Comparison of ENCODE assay signal across 8 cellular contexts in the genomic region with DNA sequence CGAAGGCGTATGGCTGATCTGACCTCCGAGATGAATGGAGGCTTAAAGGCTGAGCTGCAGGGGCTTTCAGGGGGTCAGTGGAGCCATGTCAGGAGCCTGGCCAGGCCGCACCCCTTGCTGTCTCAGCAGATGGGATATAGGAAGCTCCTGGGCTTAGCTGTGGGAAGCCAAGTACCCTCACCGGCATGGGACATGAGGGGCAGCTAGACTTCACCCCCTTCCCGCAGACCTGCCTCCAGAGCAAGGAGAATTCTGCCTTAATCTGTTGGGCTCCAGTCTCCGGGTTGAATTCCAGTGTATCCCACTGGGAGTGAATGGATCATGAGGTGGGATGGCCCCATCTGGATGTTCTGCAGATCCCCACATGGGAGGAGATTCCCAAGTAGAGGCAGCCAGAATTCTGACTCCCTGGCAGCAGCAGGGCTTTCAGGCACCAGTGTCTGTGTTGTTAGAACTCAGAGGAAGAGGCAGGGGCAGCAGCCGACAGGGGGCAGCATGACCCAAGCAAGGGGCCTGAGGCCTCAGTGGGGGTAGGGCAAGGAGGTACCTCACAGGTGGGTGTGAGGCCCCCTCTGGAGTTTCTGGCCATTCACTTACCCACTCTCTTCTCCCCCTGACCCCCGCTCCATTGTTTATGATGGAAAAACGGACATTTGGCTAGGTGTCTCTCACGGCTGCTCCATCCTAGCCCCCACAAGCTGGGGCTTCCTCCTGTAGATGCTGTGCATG. TPM values are rescaled to one million over a fixed set of nuclear protein-coding genes. Genes with fewer than 3 reads are reported as not detected.
A peak's percentile ranks its signal among the peaks of the same experiment; 100 is the strongest.
DNase-seq lines count a peak whose midpoint lies in the region; ATAC-seq and TF ChIP-seq lines count a peak whose summit lies in the region.

No MANE protein-coding gene starts in this region.

- no peak overlapping the region for H3K4me3 Mint-ChIP-seq in CD8-positive, alpha-beta memory T cell
- H3K4me3 Mint-ChIP-seq in WTC11 (no peak overlapping the region), MCF 10A (ENCODE audit: unreplicated experiment) (no peak overlapping the region), memory B cell (no peak overlapping the region)

- H3K18ac ChIP-seq in IMR-90 (ENCODE audit: low read depth, low read length), result no peak overlapping the region

- H3K9me3 ChIP-seq in CD8-positive, alpha-beta memory T cell (ENCODE audit: low read length), result no peaks in the 10 kb centered on the region
- no peaks in the 10 kb centered on the region for H3K9me3 ChIP-seq in IMR-90 (ENCODE audit: control insufficient read depth, insufficient read depth, low read length)

- no peak overlapping the region for H3K27ac ChIP-seq in CD8-positive, alpha-beta memory T cell (ENCODE audit: low read depth, low read length)
- no peak overlapping the region for H3K27ac ChIP-seq in IMR-90 (ENCODE audit: insufficient read depth, low read length)

- H2AK5ac ChIP-seq in IMR-90 (ENCODE audit: low read depth, low read length), result no peak overlapping the region

- no peak overlapping the region for H3K56ac ChIP-seq in IMR-90 (ENCODE audit: extremely low read depth, insufficient read depth, low read length)

- no peak overlapping the region for H3K23ac ChIP-seq in IMR-90 (ENCODE audit: low read depth, low read length)

- peak; percentile 75 for TF ChIP-seq RAD21 in IMR-90 (IDR thresholded peaks at IDR 0.05; ENCODE audit: low read length)

- BruUV-seq in IMR-90 (replicated peaks; lab: Mats Ljungman, UMichigan) (TSS peak; percentile 77), MCF 10A (replicated peaks; lab: Mats Ljungman, UMichigan) (no TSS peak)

- no peaks in the 10 kb centered on the region for H3K27me3 ChIP-seq in CD8-positive, alpha-beta memory T cell (ENCODE audit: insufficient read depth, low read length, poor library complexity, severe bottlenecking)
- no peaks in the 10 kb centered on the region for H3K27me3 ChIP-seq in IMR-90 (ENCODE audit: control insufficient read depth, insufficient read depth, low read length)

- no peak overlapping the region for H3K14ac ChIP-seq in IMR-90 (replicated peaks; ENCODE audit: low read depth, low read length)

- no peak overlapping the region for H3K4me2 ChIP-seq in IMR-90 (ENCODE audit: low read depth, low read length)

- H3K9me3 Mint-ChIP-seq in CD8-positive, alpha-beta memory T cell, result no peaks in the 10 kb centered on the region
- H3K9me3 Mint-ChIP-seq in WTC11, result no peaks in the 10 kb centered on the region
- H3K9me3 Mint-ChIP-seq in MCF 10A (ENCODE audit: unreplicated experiment), result no peaks in the 10 kb centered on the region
- H3K9me3 Mint-ChIP-seq in memory B cell, result no peaks in the 10 kb centered on the region

- H2BK120ac ChIP-seq in IMR-90 (ENCODE audit: low read depth, low read length), result no peak overlapping the region

- DNase-seq in CD8-positive, alpha-beta memory T cell, result peak; percentile 48 to 73 (median 57)
- DNase-seq in IMR-90, result peak; percentile 23
- peak; percentile 94 for DNase-seq in WTC11 (ENCODE audit: low spot score)
- peak; percentile 56 for DNase-seq in MCF 10A (ENCODE audit: unreplicated experiment)
- peak; percentile 71 to 74 for DNase-seq in memory B cell (ENCODE audit: low spot score in 2 of 2)
- peak; percentile 87 for DNase-seq in stimulated activated CD8-positive, alpha-beta memory T cell treated with anti-CD3 and anti-CD28 coated beads, Interleukin-4, amount 100 ng/mL, for 48 hours
- no peak for DNase-seq in SW 1271 (lab: John Stamatoyannopoulos, UW)

- H3K9ac ChIP-seq in IMR-90 (ENCODE audit: low read depth, low read length), result no peak overlapping the region

- no peak overlapping the region for H3K4me3 ChIP-seq in CD8-positive, alpha-beta memory T cell (ENCODE audit: low read length)
- no peak overlapping the region for H3K4me3 ChIP-seq in IMR-90 (ENCODE audit: insufficient read depth, low read depth, low read length)

- no peak overlapping the region for H3K4ac ChIP-seq in IMR-90 (ENCODE audit: low read depth, low read length)

- H2AFZ ChIP-seq in IMR-90 (replicated peaks; ENCODE audit: low read length, poor library complexity), result peak overlapping the region; percentile 36

- H2BK20ac ChIP-seq in IMR-90 (ENCODE audit: low read depth, low read length), result no peak overlapping the region

- TF ChIP-seq POLR2A in IMR-90 (IDR thresholded peaks at IDR 0.05; ENCODE audit: low read depth, low read length), result no peak

- H4K5ac ChIP-seq in IMR-90 (ENCODE audit: low read depth, low read length), result no peak overlapping the region

- peaks cover 0 to 57% (median 3%) of the 10 kb centered on the region in 3 donors for H3K36me3 Mint-ChIP-seq in CD8-positive, alpha-beta memory T cell
- H3K36me3 Mint-ChIP-seq in WTC11, result peaks cover 6% of the 10 kb centered on the region
- H3K36me3 Mint-ChIP-seq in MCF 10A (ENCODE audit: insufficient read depth, unreplicated experiment), result peaks cover 58% of the 10 kb centered on the region
- H3K36me3 Mint-ChIP-seq in memory B cell, result peaks cover 20% of the 10 kb centered on the region

- POLR2A ChIA-PET in CD8-positive, alpha-beta memory T cell (lab: Charles Lee), result no interaction called here
- POLR2A ChIA-PET in IMR-90 (lab: Charles Lee; ENCODE audit: unreplicated experiment), result interaction anchor here (0.9 kb wide), 1 partner anchor 152 kb away, joined by 3 read pairs; no protein-coding TSS in a partner anchor
- POLR2A ChIA-PET in WTC11 (lab: Charles Lee), result interaction anchor here (2.0 kb wide), 1 partner anchor 148 kb away, joined by 10 read pairs; a partner anchor contains a TSS
- POLR2A ChIA-PET in MCF 10A (lab: Yijun Ruan, JAX), result interaction anchor here (0.7 kb wide), 1 partner anchor 9 kb away, joined by 3 read pairs; no protein-coding TSS in a partner anchor

- H3K36me3 ChIP-seq in CD8-positive, alpha-beta memory T cell (ENCODE audit: insufficient read depth, low read length), result peaks cover 10% of the 10 kb centered on the region
- H3K36me3 ChIP-seq in IMR-90 (ENCODE audit: control insufficient read depth, insufficient read depth, low read length), result peaks cover 34% of the 10 kb centered on the region

- H3K27ac Mint-ChIP-seq in CD8-positive, alpha-beta memory T cell, result peak overlapping the region in 2 of 8 donors; percentile 69 to 75
- H3K27ac Mint-ChIP-seq in WTC11 (no peak overlapping the region), MCF 10A (ENCODE audit: low read depth, unreplicated experiment) (no peak overlapping the region), memory B cell (peak overlapping the region; percentile 95)

- H4K20me1 ChIP-seq in IMR-90 (ENCODE audit: insufficient read depth, low read length), result no peaks in the 10 kb centered on the region

- H2BK5ac ChIP-seq in IMR-90 (ENCODE audit: low read depth, low read length, poor library complexity, severe bottlenecking), result no peak overlapping the region

- peaks cover 8% of the 10 kb centered on the region for H3K4me1 ChIP-seq in CD8-positive, alpha-beta memory T cell (ENCODE audit: insufficient read depth, low read length)
- H3K4me1 ChIP-seq in IMR-90 (ENCODE audit: control insufficient read depth, insufficient read depth, low read length), result peaks cover 4% of the 10 kb centered on the region

- 82% methylated on average over 2 of the region's 11 CpGs; no CpG with 5 or more reads in 1 of the 2 experiments for WGBS in IMR-90 (ENCODE audit: extremely low coverage in 2 of 2, insufficient read length in 1 of 2), 2 experiments

- peak overlapping the region; percentile 32 for H2AK9ac ChIP-seq in IMR-90 (replicated peaks; ENCODE audit: low read depth, low read length, poor library complexity)

- CTCF ChIA-PET in CD8-positive, alpha-beta memory T cell (lab: Charles Lee), result interaction anchor here (1.5 to 5.5 kb wide), 6 partner anchors 14 to 160 kb away, joined by 3 to 51 read pairs (median 5); no protein-coding TSS in a partner anchor
- CTCF ChIA-PET in IMR-90 (lab: Yijun Ruan, JAX), result no interaction called here
- CTCF ChIA-PET in WTC11 (lab: Charles Lee), result interaction anchor here (0.8 to 6.8 kb wide), 9 partner anchors 14 to 165 kb away, joined by 3 to 66 read pairs (median 4); a partner anchor contains a TSS
- CTCF ChIA-PET in MCF 10A (lab: Yijun Ruan, JAX), result interaction anchor here (0.5 to 1.9 kb wide), 13 partner anchors 18 to 335 kb away, joined by 3 to 4 read pairs (median 3); no protein-coding TSS in a partner anchor

- H4K8ac ChIP-seq in IMR-90 (ENCODE audit: low read depth in 2 of 2, low read length in 2 of 2), result no peak overlapping the region

- H3K9me1 ChIP-seq in IMR-90 (ENCODE audit: insufficient read depth, low read length), result peaks cover 7% of the 10 kb centered on the region; the same call in 1 of the 2 replicates

- ATAC-seq in IMR-90 (ENCODE audit: low read depth), result peak; percentile 77
- peak; percentile 89 for ATAC-seq in WTC11
- ATAC-seq in memory B cell (ENCODE audit: low read depth), result peak; percentile 20
- ATAC-seq in HG02852 (IDR thresholded peaks at IDR 0.05; ENCODE audit: unreplicated experiment), result no peak

- peak; percentile 61 for TF ChIP-seq CTCF in IMR-90 (conservative IDR thresholded peaks at IDR 0.05; ENCODE audit: low read depth, low read length)
- peak; percentile 72 for TF ChIP-seq CTCF in WTC11 (IDR thresholded peaks at IDR 0.05)
- TF ChIP-seq CTCF in MCF 10A (IDR thresholded peaks at IDR 0.05; ENCODE audit: unreplicated experiment), result peak; percentile 52

- dilution Hi-C loops in IMR-90 (cut with HindIII; ENCODE audit: low sequenced_read_pairs, unreplicated experiment), result no loop called here

- no peaks in the 10 kb centered on the region for H3K79me1 ChIP-seq in IMR-90 (ENCODE audit: low read depth in 1 of 2, low read length in 2 of 2)

- peaks cover 5 to 7% (median 5%) of the 10 kb centered on the region in 3 donors for H3K4me1 Mint-ChIP-seq in CD8-positive, alpha-beta memory T cell
- H3K4me1 Mint-ChIP-seq in WTC11, result peaks cover 22% of the 10 kb centered on the region
- H3K4me1 Mint-ChIP-seq in MCF 10A (ENCODE audit: insufficient read depth, unreplicated experiment), result peaks cover 6% of the 10 kb centered on the region
- peaks cover 16% of the 10 kb centered on the region for H3K4me1 Mint-ChIP-seq in memory B cell

- no peaks in the 10 kb centered on the region for H3K27me3 Mint-ChIP-seq in CD8-positive, alpha-beta memory T cell
- H3K27me3 Mint-ChIP-seq in WTC11 (ENCODE audit: low read depth) (no peaks in the 10 kb centered on the region), MCF 10A (ENCODE audit: insufficient read depth, unreplicated experiment) (no peaks in the 10 kb centered on the region), memory B cell (no peaks in the 10 kb centered on the region)

- H4K91ac ChIP-seq in IMR-90 (ENCODE audit: insufficient read depth, low read depth, low read length), result no peak overlapping the region

- in situ Hi-C loops in IMR-90 (cut with MboI; ENCODE audit: low sequenced_read_pairs), result no loop called here

- intact Hi-C loops in IMR-90 (cut with micrococcal nuclease) (loop anchor here (1.0 kb wide), 1 partner anchor 161 kb away; no protein-coding TSS in a partner anchor), MCF 10A (cut with micrococcal nuclease) (loop anchor here (1.0 kb wide), 1 partner anchor 161 kb away; no protein-coding TSS in a partner anchor)

- H2BK15ac ChIP-seq in IMR-90 (ENCODE audit: low read depth, low read length), result no peak overlapping the region

RNA-seq across cellular contexts. Expression of a gene that starts 19.1 kb away (rescaled TPM):
- 10 to 100 TPM; 22.3 to 22.8 TPM for total RNA-seq in CD8-positive, alpha-beta memory T cell
- 36.0 TPM for polyA plus RNA-seq in CD8-positive, alpha-beta memory T cell
- total RNA-seq in IMR-90 (2012; rRNA removed), result 53.3 and 79.9 TPM in 2 replicates
- 98.3 and 122 TPM in 2 replicates for polyA plus RNA-seq in IMR-90 (2012; rRNA removed)
- polyA plus RNA-seq in IMR-90 (2012; cell fraction: cytosol; rRNA removed), result 106 and 143 TPM in 2 replicates
- 43.3 and 75.0 TPM in 2 replicates for polyA plus RNA-seq in IMR-90 (2012; cell fraction: nucleus; rRNA removed; ENCODE audit: low replicate concordance)
- 117 to 139 TPM (median 131 TPM) in 3 replicates for total RNA-seq in WTC11 (2021)
- total RNA-seq in MCF 10A (2022), result 173 and 188 TPM in 2 replicates

RNA-seq across cellular contexts. Expression of a gene that starts 27.4 kb away (rescaled TPM):
- total RNA-seq in CD8-positive, alpha-beta memory T cell, result 1 to 10 TPM in 1 of 2 experiments, under 1 TPM in 1; 0.63 to 1.4 TPM
- not detected for polyA plus RNA-seq in CD8-positive, alpha-beta memory T cell
- total RNA-seq in IMR-90 (2012; rRNA removed) (0.36 TPM in 1 of 2 replicates, not detected in the other), WTC11 (2021) (0.50 to 1.2 TPM (median 0.94 TPM) in 3 replicates), MCF 10A (2022) (0.84 and 2.2 TPM in 2 replicates)
- polyA plus RNA-seq in IMR-90 (2012; rRNA removed), result 0.32 and 0.37 TPM in 2 replicates
- polyA plus RNA-seq in IMR-90 (2012; cell fraction: cytosol; rRNA removed), result 0.16 TPM in 1 of 2 replicates, not detected in the other
- 1.0 and 1.2 TPM in 2 replicates for polyA plus RNA-seq in IMR-90 (2012; cell fraction: nucleus; rRNA removed; ENCODE audit: low replicate concordance)

RNA-seq across cellular contexts. Expression of a gene that starts 36.5 kb away (rescaled TPM):
- total RNA-seq in CD8-positive, alpha-beta memory T cell, result 10 to 100 TPM; 13.6 to 14.4 TPM
- polyA plus RNA-seq in CD8-positive, alpha-beta memory T cell, result 12.2 TPM
- total RNA-seq in IMR-90 (2012; rRNA removed) (10.8 and 13.1 TPM in 2 replicates), WTC11 (2021) (9.7 to 10.8 TPM (median 10.6 TPM) in 3 replicates), MCF 10A (2022) (16.2 and 16.7 TPM in 2 replicates)
- 19.2 and 20.7 TPM in 2 replicates for polyA plus RNA-seq in IMR-90 (2012; rRNA removed)
- polyA plus RNA-seq in IMR-90 (2012; cell fraction: cytosol; rRNA removed), result 6.6 and 7.8 TPM in 2 replicates
- polyA plus RNA-seq in IMR-90 (2012; cell fraction: nucleus; rRNA removed; ENCODE audit: low replicate concordance), result 72.0 and 88.6 TPM in 2 replicates

RNA-seq across cellular contexts. Expression of a gene that starts 36.8 kb away (rescaled TPM):
- 10 to 100 TPM; 33.4 to 36.0 TPM for total RNA-seq in CD8-positive, alpha-beta memory T cell
- polyA plus RNA-seq in CD8-positive, alpha-beta memory T cell, result 23.7 TPM
- 25.0 and 32.3 TPM in 2 replicates for total RNA-seq in IMR-90 (2012; rRNA removed)
- polyA plus RNA-seq in IMR-90 (2012; rRNA removed), result 22.8 and 25.6 TPM in 2 replicates
- 12.7 and 18.2 TPM in 2 replicates for polyA plus RNA-seq in IMR-90 (2012; cell fraction: cytosol; rRNA removed)
- polyA plus RNA-seq in IMR-90 (2012; cell fraction: nucleus; rRNA removed; ENCODE audit: low replicate concordance), result 30.4 and 42.7 TPM in 2 replicates
- total RNA-seq in WTC11 (2021), result 18.9 to 24.4 TPM (median 21.6 TPM) in 3 replicates
- 59.2 and 60.4 TPM in 2 replicates for total RNA-seq in MCF 10A (2022)

Comparison
In these comparisons a context has a peak if more than half of its experiments do, and no peak if none do; other contexts are left out.
1. DNase-seq: peak in CD8-positive, alpha-beta memory T cell (5 of 5), IMR-90 (single experiment), WTC11 (single experiment), MCF 10A (single experiment), memory B cell (2 of 2) and stimulated activated CD8-positive, alpha-beta memory T cell treated with anti-CD3 and anti-CD28 coated beads, Interleukin-4, amount 100 ng/mL, for 48 hours (single experiment); none in SW 1271 (0 of 2).
2. Peak in every context shown above with its lines, with median percentiles within 50 percentile points of each other: CTCF ChIP-seq.